ENCODE assay signal across 1 cellular context in the genomic region with DNA sequence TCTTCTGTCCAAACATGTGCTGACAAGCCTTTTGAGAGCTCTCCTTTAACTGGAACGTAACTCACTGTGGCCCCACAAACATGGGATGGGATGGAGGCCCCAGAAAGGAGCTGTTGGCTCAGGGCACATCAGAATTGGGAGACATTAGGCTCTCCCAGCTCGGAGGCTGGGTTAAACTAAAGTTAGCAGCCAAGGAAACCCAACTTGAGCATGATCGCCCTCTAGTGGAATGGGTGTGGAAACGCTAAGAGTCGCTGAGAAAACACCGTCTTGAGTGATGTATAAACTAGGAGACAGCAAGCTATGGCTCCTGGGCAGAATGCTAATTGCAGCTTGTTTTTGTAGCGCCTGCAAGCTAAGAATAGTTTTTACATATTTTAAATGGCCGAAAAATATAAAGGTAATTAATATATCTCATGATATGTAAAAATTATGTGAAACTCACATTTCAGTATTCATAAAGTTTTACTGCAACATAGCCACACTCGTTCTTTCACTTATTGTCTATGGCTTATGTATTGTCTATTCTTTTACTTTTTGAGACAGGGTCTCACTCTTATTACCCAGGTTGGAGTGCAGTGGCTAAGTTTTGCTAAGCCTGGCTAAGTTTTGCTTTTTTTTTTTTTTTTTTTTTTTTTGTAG.
A peak's percentile ranks its signal among the peaks of the same experiment; 100 is the strongest.
TF ChIP-seq lines count a peak whose summit lies in the region.

No MANE protein-coding gene starts in this region.

TF ChIP-seq in K562, 482 proteins besides CTCF, POLR2A, EP300 and RAD21 (continued from another document):
- TF ChIP-seq, protein P1, sequence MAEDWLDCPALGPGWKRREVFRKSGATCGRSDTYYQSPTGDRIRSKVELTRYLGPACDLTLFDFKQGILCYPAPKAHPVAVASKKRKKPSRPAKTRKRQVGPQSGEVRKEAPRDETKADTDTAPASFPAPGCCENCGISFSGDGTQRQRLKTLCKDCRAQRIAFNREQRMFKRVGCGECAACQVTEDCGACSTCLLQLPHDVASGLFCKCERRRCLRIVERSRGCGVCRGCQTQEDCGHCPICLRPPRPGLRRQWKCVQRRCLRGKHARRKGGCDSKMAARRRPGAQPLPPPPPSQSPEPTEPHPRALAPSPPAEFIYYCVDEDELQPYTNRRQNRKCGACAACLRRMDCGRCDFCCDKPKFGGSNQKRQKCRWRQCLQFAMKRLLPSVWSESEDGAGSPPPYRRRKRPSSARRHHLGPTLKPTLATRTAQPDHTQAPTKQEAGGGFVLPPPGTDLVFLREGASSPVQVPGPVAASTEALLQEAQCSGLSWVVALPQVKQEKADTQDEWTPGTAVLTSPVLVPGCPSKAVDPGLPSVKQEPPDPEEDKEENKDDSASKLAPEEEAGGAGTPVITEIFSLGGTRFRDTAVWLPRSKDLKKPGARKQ (CRISPR knock-in tag; IDR thresholded peaks at IDR 0.05), result no peak
- TF ChIP-seq, protein P2, sequence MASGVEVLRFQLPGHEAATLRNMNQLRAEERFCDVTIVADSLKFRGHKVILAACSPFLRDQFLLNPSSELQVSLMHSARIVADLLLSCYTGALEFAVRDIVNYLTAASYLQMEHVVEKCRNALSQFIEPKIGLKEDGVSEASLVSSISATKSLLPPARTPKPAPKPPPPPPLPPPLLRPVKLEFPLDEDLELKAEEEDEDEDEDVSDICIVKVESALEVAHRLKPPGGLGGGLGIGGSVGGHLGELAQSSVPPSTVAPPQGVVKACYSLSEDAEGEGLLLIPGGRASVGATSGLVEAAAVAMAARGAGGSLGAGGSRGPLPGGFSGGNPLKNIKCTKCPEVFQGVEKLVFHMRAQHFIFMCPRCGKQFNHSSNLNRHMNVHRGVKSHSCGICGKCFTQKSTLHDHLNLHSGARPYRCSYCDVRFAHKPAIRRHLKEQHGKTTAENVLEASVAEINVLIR (CRISPR knock-in tag; IDR thresholded peaks at IDR 0.05), result peak; percentile 78
- peak; percentile 52; the same call in 1 of the 2 replicates for TF ChIP-seq HCFC1 (IDR thresholded peaks at IDR 0.05; ENCODE audit: low read depth, low read length)
